In genomic region chr6:27471365-27472115, GRCh38 we compare ENCODE assay signal across 8 cellular contexts. TPM values are rescaled to one million over a fixed set of nuclear protein-coding genes. Genes with fewer than 3 reads are reported as not detected.
DNase-seq lines count a peak whose midpoint lies in the region; ATAC-seq and TF ChIP-seq lines count a peak whose summit lies in the region.

No MANE protein-coding gene starts in this region.

- H3K9ac ChIP-seq in MM.1S (ENCODE audit: low read length): peak overlapping the region; percentile 90

- H3K9me2 ChIP-seq in MM.1S (replicated peaks; ENCODE audit: insufficient read depth, low read length): no peaks in the 10 kb centered on the region

- POLR2A ChIA-PET in Caco-2 (lab: Charles Lee): interaction anchor here (1.9 kb wide), 1 partner anchor 220 kb away, joined by 15 read pairs; no protein-coding TSS in a partner anchor

- peak overlapping the region; percentile 69 for H3K4me3 ChIP-seq in Caco-2 (ENCODE audit: low read depth, low read length)
- H3K4me3 ChIP-seq in MM.1S (ENCODE audit: low read length): peak overlapping the region; percentile 69

- H3K27me3 ChIP-seq in Caco-2 (replicated peaks; ENCODE audit: control insufficient read depth, insufficient read depth, low read length) (no peaks in the 10 kb centered on the region), MM.1S (replicated peaks; ENCODE audit: insufficient read depth, low read length) (no peaks in the 10 kb centered on the region)

- peaks cover 43% of the 10 kb centered on the region for H3K79me2 ChIP-seq in MM.1S (ENCODE audit: low read length)

- H3K4me2 ChIP-seq in MM.1S (ENCODE audit: low read depth, low read length): peak overlapping the region; percentile 70

- H3K27ac ChIP-seq in MM.1S (ENCODE audit: low read length): peak overlapping the region; percentile 94; the same call in 1 of the 2 replicates

- TSS peak; percentile 69 for BruUV-seq in Caco-2 (replicated peaks; lab: Mats Ljungman, UMichigan)

- DNase-seq in Caco-2 (no peak), MM.1S (no peak), osteocyte (ENCODE audit: extremely low spot score, unreplicated experiment) (no peak), NCI-H510A (lab: John Stamatoyannopoulos, UW) (no peak), mucosa of gallbladder (ENCODE audit: low spot score) (no peak)

- H3K9me3 ChIP-seq in Caco-2 (no peaks in the 10 kb centered on the region), MM.1S (replicated peaks; ENCODE audit: insufficient read depth, low read length) (no peaks in the 10 kb centered on the region)

- peak overlapping the region; percentile 96 for H3K4me3 Mint-ChIP-seq in Caco-2 (ENCODE audit: unreplicated experiment)
- H3K4me3 Mint-ChIP-seq in dendritic cell treated with granulocyte-macrophage colony-stimulating factor and Interleukin-4, amounts not matched to agents 40 ng/mL and 50 ng/mL, for 4 days: peak overlapping the region; percentile 93
- peak overlapping the region; percentile 99 for H3K4me3 Mint-ChIP-seq in osteocyte (ENCODE audit: unreplicated experiment)

- H3F3A ChIP-seq in MM.1S (ENCODE audit: insufficient read depth, low read length): peaks cover 11% of the 10 kb centered on the region

- H3K36me3 Mint-ChIP-seq in Caco-2 (ENCODE audit: insufficient read depth, unreplicated experiment) (peaks cover 15% of the 10 kb centered on the region), osteocyte (ENCODE audit: unreplicated experiment) (peaks cover 35% of the 10 kb centered on the region)
- peaks cover 52% of the 10 kb centered on the region for H3K36me3 Mint-ChIP-seq in dendritic cell treated with granulocyte-macrophage colony-stimulating factor and Interleukin-4, amounts not matched to agents 40 ng/mL and 50 ng/mL, for 4 days (ENCODE audit: low read depth)

- ATAC-seq in GM18861 (IDR thresholded peaks at IDR 0.05; ENCODE audit: unreplicated experiment): no peak
- no peak for ATAC-seq in HG02938 (IDR thresholded peaks at IDR 0.05; ENCODE audit: unreplicated experiment)

- H3K27me3 Mint-ChIP-seq in Caco-2 (ENCODE audit: insufficient read depth, unreplicated experiment) (no peaks in the 10 kb centered on the region), osteocyte (ENCODE audit: unreplicated experiment) (no peaks in the 10 kb centered on the region)
- no peaks in the 10 kb centered on the region for H3K27me3 Mint-ChIP-seq in dendritic cell treated with granulocyte-macrophage colony-stimulating factor and Interleukin-4, amounts not matched to agents 40 ng/mL and 50 ng/mL, for 4 days

- H3K36me3 ChIP-seq in Caco-2 (ENCODE audit: control insufficient read depth, insufficient read depth, low read length) (no peaks in the 10 kb centered on the region), MM.1S (replicated peaks; ENCODE audit: insufficient read depth, low read length) (peaks cover 10% of the 10 kb centered on the region; the same call in 1 of the 2 replicates)

- peaks cover 3% of the 10 kb centered on the region; the same call in 1 of the 2 replicates for H3K4me1 ChIP-seq in Caco-2
- H3K4me1 ChIP-seq in MM.1S (ENCODE audit: low read length): peaks cover 10% of the 10 kb centered on the region

- H3K27ac Mint-ChIP-seq in Caco-2 (ENCODE audit: unreplicated experiment) (peak overlapping the region; percentile 95), osteocyte (ENCODE audit: unreplicated experiment) (peak overlapping the region; percentile 91)
- H3K27ac Mint-ChIP-seq in dendritic cell treated with granulocyte-macrophage colony-stimulating factor and Interleukin-4, amounts not matched to agents 40 ng/mL and 50 ng/mL, for 4 days: peak overlapping the region; percentile 94

- peaks cover 6% of the 10 kb centered on the region for H3K4me1 Mint-ChIP-seq in Caco-2 (ENCODE audit: low read depth, unreplicated experiment)
- H3K4me1 Mint-ChIP-seq in dendritic cell treated with granulocyte-macrophage colony-stimulating factor and Interleukin-4, amounts not matched to agents 40 ng/mL and 50 ng/mL, for 4 days (ENCODE audit: low read depth): peaks cover 21% of the 10 kb centered on the region
- peaks cover 39% of the 10 kb centered on the region for H3K4me1 Mint-ChIP-seq in osteocyte (ENCODE audit: unreplicated experiment)

- intact Hi-C loops in Caco-2 (cut with micrococcal nuclease; ENCODE audit: unreplicated experiment): loop anchor here (5.0 to 10.0 kb wide), 3 partner anchors 84 to 423 kb away; partner anchors contain the start of gene ZNF391
- intact Hi-C loops in dendritic cell treated with granulocyte-macrophage colony-stimulating factor and Interleukin-4, amounts not matched to agents 40 ng/mL and 50 ng/mL, for 4 days (cut with micrococcal nuclease): loop anchor here (2.0 kb wide), 2 partner anchors 31 to 83 kb away; partner anchors contain the start of gene ZNF391

- H4K20me1 ChIP-seq in MM.1S (ENCODE audit: insufficient read depth, low read length): no peaks in the 10 kb centered on the region

- TF ChIP-seq CTCF in Caco-2 (IDR thresholded peaks at IDR 0.05; ENCODE audit: insufficient read depth in 1 of 2, low read depth in 1 of 2, low read length in 1 of 2, severe bottlenecking in 1 of 2, unreplicated experiment in 1 of 2): no peak
- no peak for TF ChIP-seq CTCF in MM.1S (IDR thresholded peaks at IDR 0.05; ENCODE audit: low read length)
- TF ChIP-seq CTCF in osteocyte (IDR thresholded peaks at IDR 0.05): no peak

- peak overlapping the region; percentile 54; the same call in 1 of the 2 replicates for H2AFZ ChIP-seq in MM.1S (ENCODE audit: low read length)

- CTCF ChIA-PET in Caco-2 (lab: Charles Lee): interaction anchor here (0.7 kb wide), 1 partner anchor 224 kb away, joined by 3 read pairs; no protein-coding TSS in a partner anchor

- no peaks in the 10 kb centered on the region for H3K9me3 Mint-ChIP-seq in Caco-2 (ENCODE audit: unreplicated experiment)
- peaks cover 16% of the 10 kb centered on the region for H3K9me3 Mint-ChIP-seq in dendritic cell treated with granulocyte-macrophage colony-stimulating factor and Interleukin-4, amounts not matched to agents 40 ng/mL and 50 ng/mL, for 4 days
- no peaks in the 10 kb centered on the region for H3K9me3 Mint-ChIP-seq in osteocyte (ENCODE audit: unreplicated experiment)

RNA-seq across cellular contexts. Expression of gene ZNF184, which starts 1.4 kb away (rescaled TPM):
- total RNA-seq in Caco-2 (2022): 3.9 and 4.4 TPM in 2 replicates
- total RNA-seq in osteocyte: 9.5 and 10.7 TPM in 2 replicates
- 6.4 TPM for total RNA-seq in mucosa of gallbladder
